In the genomic region with DNA sequence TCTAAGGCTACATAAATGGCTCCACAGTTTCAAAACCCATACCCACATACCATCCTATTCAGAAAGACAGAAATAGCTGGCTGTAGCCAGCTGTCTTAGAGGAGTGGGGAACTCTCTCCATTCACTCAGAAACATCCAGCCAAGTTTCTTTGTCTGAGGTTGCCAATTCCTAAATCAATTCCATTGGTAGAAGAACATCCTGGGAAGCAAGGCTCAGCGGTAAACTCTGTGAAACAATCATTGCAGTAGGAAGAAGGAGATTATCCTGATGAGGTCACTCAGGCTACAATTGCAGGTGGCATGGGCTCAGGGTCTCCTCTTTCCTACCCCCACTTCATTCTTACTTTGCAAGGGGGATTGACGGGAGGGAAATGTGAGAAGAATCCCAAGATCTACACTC, we compare ENCODE assay signal across 22 cellular contexts.
DNase-seq lines count a peak whose midpoint lies in the region; ATAC-seq, FAIRE-seq and TF ChIP-seq lines count a peak whose summit lies in the region.
"Had no signal": no experiment of that assay in that cellular context is flagged by ENCODE, and none has a peak within 500 bp of the region (broad histone marks: within the 10 kb centered on the region; RNA-seq: fewer than 3 reads in every experiment).

No MANE protein-coding gene starts in this region.

- 56% methylated on average over 2 of the region's 2 CpGs for WGBS in HUES64
- 12% methylated on average over 2 of the region's 2 CpGs; no CpG with 5 or more reads in 1 of the 2 experiments for WGBS in H1 (ENCODE audit: extremely low coverage in 1 of 2, insufficient coverage in 1 of 2, insufficient read length in 1 of 2, insufficient replicate concordance in 2 of 2, low coverage in 1 of 2, low lambda C conversion rate in 2 of 2, missing lambda C conversion rate in 1 of 2), 2 experiments
- WGBS in transverse colon (ENCODE audit: low coverage in 1 of 2), 2 donors: 71 to 86% methylated on average over 1 to 2 of the region's 2 CpGs

- H2BK15ac ChIP-seq in H1 (ENCODE audit: low read length): no peak overlapping the region

- H3K4me3 ChIP-seq in HUES64 (ENCODE audit: low read length): no peak overlapping the region
- peak overlapping the region in 1 of 4 experiments; percentile 19; a peak in 1 of 8 replicates for H3K4me3 ChIP-seq in H1 (ENCODE audit: extremely low read depth in 1 of 4, insufficient read depth in 2 of 4, low read depth in 3 of 4, low read length in 4 of 4)
- no peak overlapping the region for H3K4me3 ChIP-seq in osteoblast (ENCODE audit: insufficient read depth, low read length)
- no peak overlapping the region for H3K4me3 ChIP-seq in transverse colon
- H3K4me3 ChIP-seq: HAP-1 had no signal

- ATAC-seq in HG02759 (IDR thresholded peaks at IDR 0.05; ENCODE audit: unreplicated experiment): no peak
- ATAC-seq: PC-3 had no signal

- H3K9me3 ChIP-seq in HUES64 (ENCODE audit: insufficient read depth, low read depth, low read length): no peaks in the 10 kb centered on the region
- H3K9me3 ChIP-seq in H1 (ENCODE audit: insufficient read depth in 2 of 2, low read depth in 1 of 2, low read length in 1 of 2): no peaks in the 10 kb centered on the region
- H3K9me3 ChIP-seq in osteoblast (ENCODE audit: low read depth, low read length): no peaks in the 10 kb centered on the region
- no peaks in the 10 kb centered on the region for H3K9me3 ChIP-seq in transverse colon
- H3K9me3 ChIP-seq: BE2C, HAP-1 had no signal

- H4K8ac ChIP-seq in H1 (ENCODE audit: extremely low read depth, insufficient read depth, low read length): no peak overlapping the region

- peak; percentile 85 for FAIRE-seq in H1 (lab: Jason Lieb, UNC)
- FAIRE-seq: D721Med, GM19239, HTR-8/SVneo had no signal

- no peaks in the 10 kb centered on the region for H4K20me1 ChIP-seq in H1 (replicated peaks in 1 of 2; ENCODE audit: control insufficient read depth in 1 of 2, insufficient read depth in 2 of 2, low read length in 2 of 2)
- no peaks in the 10 kb centered on the region for H4K20me1 ChIP-seq in osteoblast (ENCODE audit: insufficient read depth, low read length)

- H3K23ac ChIP-seq in H1 (ENCODE audit: insufficient read length): no peak overlapping the region

- no peak overlapping the region for H3K56ac ChIP-seq in H1 (replicated peaks; ENCODE audit: insufficient read length, low read depth, low read length)

- H2AFZ ChIP-seq in H1 (ENCODE audit: low read length): peak overlapping the region; percentile 28; the same call in 1 of the 2 replicates
- no peak overlapping the region for H2AFZ ChIP-seq in osteoblast (ENCODE audit: low read length)

- no peaks in the 10 kb centered on the region for H3K23me2 ChIP-seq in H1 (ENCODE audit: low read depth, low read length)

- H3K4me2 ChIP-seq in H1 (ENCODE audit: insufficient read depth in 1 of 2, low read depth in 2 of 2, low read length in 2 of 2) (peak overlapping the region in 1 of 2 experiments; percentile 46; a peak in 1 of 4 replicates), osteoblast (ENCODE audit: insufficient read depth, low read length) (no peak overlapping the region)

- no peak overlapping the region for H3K18ac ChIP-seq in H1 (ENCODE audit: extremely low read depth, low read length)

- H2BK20ac ChIP-seq in H1 (ENCODE audit: low read length): no peak overlapping the region

- H3K4ac ChIP-seq in H1 (replicated peaks; ENCODE audit: insufficient read length, low read depth, low read length): no peak overlapping the region

- TF ChIP-seq POLR2A in H1 (IDR thresholded peaks at IDR 0.05; ENCODE audit: control extremely low read depth in 1 of 2, low read depth in 2 of 2, low read length in 2 of 2): no peak
- no peak for TF ChIP-seq POLR2A in transverse colon (IDR thresholded peaks at IDR 0.05)

- peak overlapping the region; percentile 13 for H2BK120ac ChIP-seq in H1 (replicated peaks; ENCODE audit: low read depth, low read length)

- H3K79me1 ChIP-seq in H1 (ENCODE audit: low read depth, low read length): no peaks in the 10 kb centered on the region

- H3K4me1 ChIP-seq in HUES64 (ENCODE audit: insufficient read depth, low read length) (peaks cover 43% of the 10 kb centered on the region), H1 (replicated peaks in 1 of 4; ENCODE audit: control insufficient read depth in 3 of 4, insufficient read depth in 4 of 4, low read length in 3 of 4) (peaks cover 0 to 14% (median 6%) of the 10 kb centered on the region in 4 experiments; a peak in 6 of 7 replicates), osteoblast (ENCODE audit: insufficient read depth, low read length) (peaks cover 8% of the 10 kb centered on the region), transverse colon (no peaks in the 10 kb centered on the region)

- no peak overlapping the region for H3K14ac ChIP-seq in H1 (ENCODE audit: insufficient read length)

- H3K36me3 ChIP-seq in HUES64 (ENCODE audit: insufficient read depth, low read length) (no peaks in the 10 kb centered on the region), H1 (ENCODE audit: control insufficient read depth in 2 of 4, insufficient read depth in 4 of 4, low read length in 3 of 4) (no peaks in the 10 kb centered on the region), osteoblast (ENCODE audit: insufficient read depth, low read length) (no peaks in the 10 kb centered on the region), transverse colon (no peaks in the 10 kb centered on the region)
- H3K36me3 ChIP-seq: BE2C, HAP-1 had no signal

- in situ Hi-C loops in transverse colon (cut with MboI; ENCODE audit: low pct_ligation_motif_present in 1 of 4, low pct_unique_long_range_greater_than_20kb in 1 of 4, low sequenced_read_pairs in 3 of 4): no loop called here

- POLR2A ChIA-PET in H1 (lab: Charles Lee; ENCODE audit: partially characterized antibody): no interaction called here

- H2AK5ac ChIP-seq in H1 (ENCODE audit: low read depth, low read length): no peak overlapping the region

- TF ChIP-seq EP300 in H1 (IDR thresholded peaks at IDR 0.05; ENCODE audit: borderline replicate concordance in 1 of 2, low read depth in 2 of 2, low read length in 2 of 2): peak in 1 of 2 experiments; percentile 28; a peak in 1 of 3 replicates
- TF ChIP-seq EP300 in transverse colon (IDR thresholded peaks at IDR 0.05; ENCODE audit: low read depth): no peak

- H3K9ac ChIP-seq in HUES64 (ENCODE audit: low read depth, low read length) (peak overlapping the region; percentile 60; the same call in 1 of the 2 replicates), H1 (replicated peaks in 1 of 4; ENCODE audit: extremely low read depth in 1 of 4, low read depth in 3 of 4, low read length in 3 of 4) (no peak overlapping the region)

- no peak overlapping the region for H4K5ac ChIP-seq in H1 (ENCODE audit: insufficient read length, low read depth, low read length)

- H3K79me2 ChIP-seq in H1 (ENCODE audit: control insufficient read depth in 1 of 2, insufficient read depth in 2 of 2, low read length in 2 of 2): no peaks in the 10 kb centered on the region
- no peaks in the 10 kb centered on the region for H3K79me2 ChIP-seq in osteoblast (ENCODE audit: insufficient read depth, low read length)

- 0 out of 4 replicates have a peak, but pooled peaks of 1 of the 2 experiments have one; percentile 1 for TF ChIP-seq RAD21 in H1 (IDR thresholded peaks at IDR 0.05 in 1 of 2, conservative IDR thresholded peaks at IDR 0.05 in 1 of 2; ENCODE audit: low read depth in 2 of 2, low read length in 2 of 2)

- H3K27ac ChIP-seq in HUES64 (ENCODE audit: low read depth, low read length) (peak overlapping the region; percentile 90), H1 (ENCODE audit: low read depth, low read length) (peak overlapping the region; percentile 46; the same call in 1 of the 2 replicates), osteoblast (ENCODE audit: low read depth, low read length) (no peak overlapping the region), transverse colon (no peak overlapping the region)

- no peak overlapping the region for H2BK12ac ChIP-seq in H1 (ENCODE audit: low read depth, low read length)

- TF ChIP-seq CTCF in H1 (IDR thresholded peaks at IDR 0.05; ENCODE audit: control extremely low read depth in 1 of 3, insufficient read depth in 1 of 3, low read depth in 1 of 3, low read length in 3 of 3) (no peak), osteoblast (IDR thresholded peaks at IDR 0.05; ENCODE audit: extremely low read depth, low read depth, low read length) (no peak), transverse colon (IDR thresholded peaks at IDR 0.05) (no peak)

- DNase-seq in H1 (ENCODE audit: low read depth in 1 of 2, low spot score in 2 of 2): no peak
- peak; percentile 12 for DNase-seq in iPS-NIHi7 (ENCODE audit: extremely low spot score)
- DNase-seq in osteoblast (ENCODE audit: insufficient read length, low spot score, missing footprints): no peak
- no peak for DNase-seq in mucosa of gallbladder (ENCODE audit: low spot score)
- DNase-seq in transverse colon: no peak
- DNase-seq: BE2C, DMS79, Karpas-422, NCI-H1417, NCI-H187 treated with DMSO at 0.1 percent for 48 hours, NCI-H2107, NCI-H446 treated with DMSO at 0.1 percent for 48 hours, NCI-H526 treated with DMSO at 0.1 percent for 48 hours, PC-3, RPMI8226, SHP77 had no signal

- no peaks in the 10 kb centered on the region for H3K27me3 ChIP-seq in HUES64 (ENCODE audit: insufficient read depth, low read length)
- H3K27me3 ChIP-seq in H1 (replicated peaks in 1 of 4; ENCODE audit: control insufficient read depth in 3 of 4, extremely low read depth in 1 of 4, insufficient read depth in 3 of 4, low read length in 3 of 4): no peaks in the 10 kb centered on the region
- H3K27me3 ChIP-seq in osteoblast (ENCODE audit: insufficient read depth, low read length): no peaks in the 10 kb centered on the region
- no peaks in the 10 kb centered on the region for H3K27me3 ChIP-seq in transverse colon
- H3K27me3 ChIP-seq: BE2C had no signal

- peak overlapping the region; percentile 46; the same call in 1 of the 2 replicates for H2BK5ac ChIP-seq in H1 (ENCODE audit: low read depth, low read length)

- CTCF ChIA-PET in H1 (lab: Charles Lee; ENCODE audit: partially characterized antibody): interaction anchor here (1.2 kb wide), 1 partner anchor 26 kb away, joined by 3 read pairs; no protein-coding TSS in a partner anchor

- H4K91ac ChIP-seq in H1 (replicated peaks; ENCODE audit: insufficient read length, low read length): no peak overlapping the region

- intact Hi-C loops in transverse colon (cut with DNase I; ENCODE audit: low total_unique reads): no loop called here

TF ChIP-seq in H1, 55 proteins besides CTCF, POLR2A, EP300 and RAD21 (continues in another document):
- TF ChIP-seq SP1 (IDR thresholded peaks at IDR 0.05; ENCODE audit: low read depth, low read length) (peak; percentile 30; the same call in 1 of the 2 replicates), SP2 (IDR thresholded peaks at IDR 0.05; ENCODE audit: low read length) (no peak), JUN (IDR thresholded peaks at IDR 0.05; ENCODE audit: low read depth, low read length) (0 out of 2 replicates have a peak, but pooled peaks have one; percentile 30), TAF1 (IDR thresholded peaks at IDR 0.05; ENCODE audit: low read depth, low read length) (0 out of 2 replicates have a peak, but pooled peaks have one; percentile 19), TCF12 (IDR thresholded peaks at IDR 0.05; ENCODE audit: low read depth, low read length) (0 out of 2 replicates have a peak, but pooled peaks have one; percentile 40), PHF8 (conservative IDR thresholded peaks at IDR 0.05; ENCODE audit: low read depth, low read length) (no peak), POU5F1 (IDR thresholded peaks at IDR 0.05; ENCODE audit: low read depth, low read length) (no peak)

Comparison
In these comparisons a context has a peak if more than half of its experiments do, and no peak if none do; other contexts are left out.
1. H3K27ac ChIP-seq: peak in HUES64 (single experiment) and H1 (single experiment); none in osteoblast (single experiment) and transverse colon (0 of 4).